ENCODE assay signal across 19 cellular contexts in genomic region chr4:2301806-2302205, GRCh38. TPM values are rescaled to one million over a fixed set of nuclear protein-coding genes. Genes with fewer than 3 reads are reported as not detected.
DNase-seq lines count a peak whose midpoint lies in the region; ATAC-seq, FAIRE-seq and TF ChIP-seq lines count a peak whose summit lies in the region.
"Had no signal": no experiment of that assay in that cellular context is flagged by ENCODE, and none has a peak within 500 bp of the region (broad histone marks: within the 10 kb centered on the region; RNA-seq: fewer than 3 reads in every experiment).

No MANE protein-coding gene starts in this region.

- peak overlapping the region in 1 of 4 donors; percentile 31 for H3K27ac ChIP-seq in gastroesophageal sphincter

- no peak for TF ChIP-seq POLR2A in gastroesophageal sphincter (IDR thresholded peaks at IDR 0.05)

- DNase-seq in activated CD8-positive, alpha-beta memory T cell treated with anti-CD3 and anti-CD28 coated beads, Interleukin-2, amount 10 ng/mL, durations not matched to agents 7 days and 5 days: peak; percentile 34
- no peak for DNase-seq in activated CD8-positive, alpha-beta memory T cell treated with anti-CD3 and anti-CD28 coated beads, Interleukin-2, amount 50 U/mL, for 48 hours
- DNase-seq in posterior vena cava (ENCODE audit: low spot score) (peak; percentile 71), NCI-H226 (no peak), GM19239 (ENCODE audit: insufficient read length, low spot score) (no peak)
- no peak for DNase-seq in activated CD4-positive, alpha-beta T cell treated with anti-CD3 and anti-CD28 coated beads for 1 hour
- DNase-seq: BE2C; Caco-2; CD4-positive, alpha-beta T cell; NCI-H1092 treated with DMSO at 0.1 percent for 48 hours; NCI-H146; NCI-H2081; NCI-H2171 treated with DMSO at 0.1 percent for 48 hours had no signal

- H3K36me3 Mint-ChIP-seq in activated CD8-positive, alpha-beta memory T cell treated with anti-CD3 and anti-CD28 coated beads, Interleukin-2, amount 10 ng/mL, durations not matched to agents 7 days and 5 days: peaks cover 4% of the 10 kb centered on the region

- intact Hi-C loops in posterior vena cava (cut with DNase I): no loop called here

- FAIRE-seq in GM19239 (lab: Jason Lieb, UNC): no peak
- FAIRE-seq: GM12892, GM18507, H1, K562 had no signal

- no peak for TF ChIP-seq EP300 in gastroesophageal sphincter (IDR thresholded peaks at IDR 0.05)

- H3K36me3 ChIP-seq in gastroesophageal sphincter: peaks cover 0 to 26% of the 10 kb centered on the region in 2 donors
- H3K36me3 ChIP-seq: BE2C had no signal

- peaks cover 2% of the 10 kb centered on the region for H3K9me3 Mint-ChIP-seq in activated CD8-positive, alpha-beta memory T cell treated with anti-CD3 and anti-CD28 coated beads, Interleukin-2, amount 10 ng/mL, durations not matched to agents 7 days and 5 days (ENCODE audit: low read depth)
- H3K9me3 Mint-ChIP-seq: CD4-positive, alpha-beta T cell had no signal

- WGBS in gastroesophageal sphincter (ENCODE audit: low coverage in 1 of 2), 2 donors: 57% methylated on average over 11 of the region's 19 CpGs; no CpG with 5 or more reads in 1 of the 2 donors

- H3K27me3 ChIP-seq in gastroesophageal sphincter: no peaks in the 10 kb centered on the region
- H3K27me3 ChIP-seq: BE2C had no signal

- H3K4me1 ChIP-seq in gastroesophageal sphincter: peaks cover 0 to 9% (median 0%) of the 10 kb centered on the region in 3 donors
- H3K4me1 ChIP-seq: BE2C, Caco-2 had no signal

- CTCF ChIA-PET in activated CD8-positive, alpha-beta memory T cell treated with anti-CD3 and anti-CD28 coated beads, Interleukin-2, amount 10 ng/mL, durations not matched to agents 7 days and 5 days (lab: Charles Lee): interaction anchor here (1.2 kb wide), 1 partner anchor 11 kb away, joined by 3 read pairs; no protein-coding TSS in a partner anchor

- H3K4me3 ChIP-seq in gastroesophageal sphincter: no peak overlapping the region
- H3K4me3 ChIP-seq: K562 had no signal

- no peak for TF ChIP-seq CTCF in gastroesophageal sphincter (IDR thresholded peaks at IDR 0.05)

- ATAC-seq in activated CD8-positive, alpha-beta memory T cell treated with anti-CD3 and anti-CD28 coated beads, Interleukin-2, amount 10 ng/mL, durations not matched to agents 7 days and 5 days: no peak
- ATAC-seq in gastroesophageal sphincter: peak; percentile 45
- ATAC-seq: K562, Panc1 had no signal

- H3K4me3 Mint-ChIP-seq in activated CD8-positive, alpha-beta memory T cell treated with anti-CD3 and anti-CD28 coated beads, Interleukin-2, amount 10 ng/mL, durations not matched to agents 7 days and 5 days: no peak overlapping the region
- H3K4me3 Mint-ChIP-seq: CD4-positive, alpha-beta T cell had no signal

- peaks cover 6% of the 10 kb centered on the region for H3K4me1 Mint-ChIP-seq in activated CD8-positive, alpha-beta memory T cell treated with anti-CD3 and anti-CD28 coated beads, Interleukin-2, amount 10 ng/mL, durations not matched to agents 7 days and 5 days

- no peaks in the 10 kb centered on the region for H3K27me3 Mint-ChIP-seq in activated CD8-positive, alpha-beta memory T cell treated with anti-CD3 and anti-CD28 coated beads, Interleukin-2, amount 10 ng/mL, durations not matched to agents 7 days and 5 days
- H3K27me3 Mint-ChIP-seq: CD4-positive, alpha-beta T cell had no signal

- peaks cover 0 to 15% (median 0%) of the 10 kb centered on the region in 3 donors for H3K9me3 ChIP-seq in gastroesophageal sphincter
- H3K9me3 ChIP-seq: BE2C had no signal

- H3K27ac Mint-ChIP-seq in activated CD8-positive, alpha-beta memory T cell treated with anti-CD3 and anti-CD28 coated beads, Interleukin-2, amount 10 ng/mL, durations not matched to agents 7 days and 5 days: no peak overlapping the region
- H3K27ac Mint-ChIP-seq: CD4-positive, alpha-beta T cell had no signal

RNA-seq across cellular contexts. Expression of gene MXD4, which starts 39.9 kb away (rescaled TPM):
- 10 to 100 TPM; 13.7 to 14.3 TPM for total RNA-seq in activated CD8-positive, alpha-beta memory T cell treated with anti-CD3 and anti-CD28 coated beads, Interleukin-2, amount 10 ng/mL, durations not matched to agents 7 days and 5 days
- total RNA-seq in gastroesophageal sphincter (10 to 100 TPM; 36.1 to 76.2 (median 55.6) TPM), posterior vena cava (10 to 100 TPM; 43.6 to 43.7 TPM)

RNA-seq across cellular contexts. Expression of gene HAUS3, which starts 59.9 kb away (rescaled TPM):
- total RNA-seq in activated CD8-positive, alpha-beta memory T cell treated with anti-CD3 and anti-CD28 coated beads, Interleukin-2, amount 10 ng/mL, durations not matched to agents 7 days and 5 days: 10 to 100 TPM; 29.8 to 34.5 TPM
- total RNA-seq in gastroesophageal sphincter (10 to 100 TPM in 3 of 4 donors, 1 to 10 TPM in 1; 10.0 to 16.3 (median 12.7) TPM), posterior vena cava (10 to 100 TPM in 1 of 2 donors, 1 to 10 TPM in 1; 9.6 to 11.8 TPM)

RNA-seq across cellular contexts. Expression of gene POLN, which starts 59.9 kb away (rescaled TPM):
- total RNA-seq in activated CD8-positive, alpha-beta memory T cell treated with anti-CD3 and anti-CD28 coated beads, Interleukin-2, amount 10 ng/mL, durations not matched to agents 7 days and 5 days: 1 to 10 TPM; 5.5 to 5.6 TPM
- total RNA-seq in gastroesophageal sphincter (1 to 10 TPM; 1.5 to 4.6 (median 2.6) TPM), posterior vena cava (1 to 10 TPM; 2.0 to 3.5 TPM)

Comparison
In these comparisons a context has a peak if more than half of its experiments do, and no peak if none do; other contexts are left out.
1. DNase-seq: peak in activated CD8-positive, alpha-beta memory T cell treated with anti-CD3 and anti-CD28 coated beads, Interleukin-2, amount 10 ng/mL, durations not matched to agents 7 days and 5 days (single experiment) and posterior vena cava (single experiment); none in activated CD8-positive, alpha-beta memory T cell treated with anti-CD3 and anti-CD28 coated beads, Interleukin-2, amount 50 U/mL, for 48 hours (single experiment), activated CD4-positive, alpha-beta T cell treated with anti-CD3 and anti-CD28 coated beads for 1 hour (single experiment), NCI-H226 (single experiment) and GM19239 (single experiment).